ENCODE assay signal across 1 cellular context in genomic region chrX:55717521-55718497, GRCh38.
TF ChIP-seq lines count a peak whose summit lies in the region.

A gene with protein sequence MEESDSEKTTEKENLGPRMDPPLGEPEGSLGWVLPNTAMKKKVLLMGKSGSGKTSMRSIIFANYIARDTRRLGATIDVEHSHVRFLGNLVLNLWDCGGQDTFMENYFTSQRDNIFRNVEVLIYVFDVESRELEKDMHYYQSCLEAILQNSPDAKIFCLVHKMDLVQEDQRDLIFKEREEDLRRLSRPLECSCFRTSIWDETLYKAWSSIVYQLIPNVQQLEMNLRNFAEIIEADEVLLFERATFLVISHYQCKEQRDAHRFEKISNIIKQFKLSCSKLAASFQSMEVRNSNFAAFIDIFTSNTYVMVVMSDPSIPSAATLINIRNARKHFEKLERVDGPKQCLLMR (plus strand): TSS chrX:55717749. CDS start chrX:55718328, 579 bp downstream.

TF ChIP-seq in HEK293, 187 proteins besides CTCF, POLR2A, EP300 and RAD21 (continued from another document):
- TF ChIP-seq ZNF398 (tag by site-specific recombination; IDR thresholded peaks at IDR 0.05), result no peak
- no peak for TF ChIP-seq ZNF558 (tag by site-specific recombination; IDR thresholded peaks at IDR 0.05)
- TF ChIP-seq ZNF580 (tag by site-specific recombination; IDR thresholded peaks at IDR 0.05), result peak; percentile 87
- no peak for TF ChIP-seq ZNF843 (tag by site-specific recombination; IDR thresholded peaks at IDR 0.05)
- no peak for TF ChIP-seq ZNF133 (tag by site-specific recombination; IDR thresholded peaks at IDR 0.05)
- TF ChIP-seq ZNF658 (tag by site-specific recombination; IDR thresholded peaks at IDR 0.05), result no peak
- TF ChIP-seq ZBTB8A (tag by site-specific recombination; IDR thresholded peaks at IDR 0.05), result no peak
- TF ChIP-seq ZNF350 (tag by site-specific recombination; IDR thresholded peaks at IDR 0.05), result no peak
- TF ChIP-seq ZNF221 (tag by site-specific recombination; IDR thresholded peaks at IDR 0.05; ENCODE audit: borderline replicate concordance), result no peak
- TF ChIP-seq ZFHX2 (tag by site-specific recombination; conservative IDR thresholded peaks at IDR 0.05), result peak; percentile 21; the same call in 1 of the 2 replicates
- TF ChIP-seq KLF10 (tag by site-specific recombination; IDR thresholded peaks at IDR 0.05), result no peak
- TF ChIP-seq ZNF239 (tag by site-specific recombination; IDR thresholded peaks at IDR 0.05), result no peak
- no peak for TF ChIP-seq ZNF560 (tag by site-specific recombination; IDR thresholded peaks at IDR 0.05; ENCODE audit: borderline replicate concordance)
- TF ChIP-seq ELK4 (IDR thresholded peaks at IDR 0.05; ENCODE audit: borderline replicate concordance, low read depth, low read length), result no peak
- no peak for TF ChIP-seq ZNF148 (tag by site-specific recombination; IDR thresholded peaks at IDR 0.05; ENCODE audit: borderline replicate concordance)
- TF ChIP-seq ZNF600 (tag by site-specific recombination; IDR thresholded peaks at IDR 0.05), result no peak
- no peak for TF ChIP-seq ZNF202 (tag by site-specific recombination; IDR thresholded peaks at IDR 0.05; ENCODE audit: borderline replicate concordance)
- no peak for TF ChIP-seq ZNF416 (tag by site-specific recombination; IDR thresholded peaks at IDR 0.05)
- TF ChIP-seq ZNF76 (tag by site-specific recombination; IDR thresholded peaks at IDR 0.05; ENCODE audit: borderline replicate concordance, low read depth), result no peak
- no peak for TF ChIP-seq ZNF2 (tag by site-specific recombination; IDR thresholded peaks at IDR 0.05)
- no peak for TF ChIP-seq ZNF654 (tag by site-specific recombination; IDR thresholded peaks at IDR 0.05; ENCODE audit: low read depth)
- peak; percentile 13 for TF ChIP-seq ZBTB26 (tag by site-specific recombination; optimal IDR thresholded peaks at IDR 0.05)
- no peak for TF ChIP-seq BCL11B (tag by site-specific recombination; IDR thresholded peaks at IDR 0.05; ENCODE audit: low read depth)
- no peak for TF ChIP-seq ZNF747 (tag by site-specific recombination; IDR thresholded peaks at IDR 0.05)
- TF ChIP-seq ZBTB48 (tag by site-specific recombination; IDR thresholded peaks at IDR 0.05), result no peak
- no peak for TF ChIP-seq ZEB2 (tag by site-specific recombination; IDR thresholded peaks at IDR 0.05)
- no peak for TF ChIP-seq ZNF426 (tag by site-specific recombination; IDR thresholded peaks at IDR 0.05)
- no peak for TF ChIP-seq ZNF433 (tag by site-specific recombination; IDR thresholded peaks at IDR 0.05; ENCODE audit: low read depth)
- no peak for TF ChIP-seq GLIS2 (tag by site-specific recombination; IDR thresholded peaks at IDR 0.05)
- TF ChIP-seq, protein P1, sequence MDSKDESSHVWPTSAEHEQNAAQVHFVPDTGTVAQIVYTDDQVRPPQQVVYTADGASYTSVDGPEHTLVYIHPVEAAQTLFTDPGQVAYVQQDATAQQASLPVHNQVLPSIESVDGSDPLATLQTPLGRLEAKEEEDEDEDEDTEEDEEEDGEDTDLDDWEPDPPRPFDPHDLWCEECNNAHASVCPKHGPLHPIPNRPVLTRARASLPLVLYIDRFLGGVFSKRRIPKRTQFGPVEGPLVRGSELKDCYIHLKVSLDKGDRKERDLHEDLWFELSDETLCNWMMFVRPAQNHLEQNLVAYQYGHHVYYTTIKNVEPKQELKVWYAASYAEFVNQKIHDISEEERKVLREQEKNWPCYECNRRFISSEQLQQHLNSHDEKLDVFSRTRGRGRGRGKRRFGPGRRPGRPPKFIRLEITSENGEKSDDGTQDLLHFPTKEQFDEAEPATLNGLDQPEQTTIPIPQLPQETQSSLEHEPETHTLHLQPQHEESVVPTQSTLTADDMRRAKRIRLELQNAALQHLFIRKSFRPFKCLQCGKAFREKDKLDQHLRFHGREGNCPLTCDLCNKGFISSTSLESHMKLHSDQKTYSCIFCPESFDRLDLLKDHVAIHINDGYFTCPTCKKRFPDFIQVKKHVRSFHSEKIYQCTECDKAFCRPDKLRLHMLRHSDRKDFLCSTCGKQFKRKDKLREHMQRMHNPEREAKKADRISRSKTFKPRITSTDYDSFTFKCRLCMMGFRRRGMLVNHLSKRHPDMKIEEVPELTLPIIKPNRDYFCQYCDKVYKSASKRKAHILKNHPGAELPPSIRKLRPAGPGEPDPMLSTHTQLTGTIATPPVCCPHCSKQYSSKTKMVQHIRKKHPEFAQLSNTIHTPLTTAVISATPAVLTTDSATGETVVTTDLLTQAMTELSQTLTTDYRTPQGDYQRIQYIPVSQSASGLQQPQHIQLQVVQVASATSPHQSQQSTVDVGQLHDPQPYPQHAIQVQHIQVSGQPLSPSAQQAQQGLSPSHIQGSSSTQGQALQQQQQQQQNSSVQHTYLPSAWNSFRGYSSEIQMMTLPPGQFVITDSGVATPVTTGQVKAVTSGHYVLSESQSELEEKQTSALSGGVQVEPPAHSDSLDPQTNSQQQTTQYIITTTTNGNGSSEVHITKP (tag by site-specific recombination; IDR thresholded peaks at IDR 0.05), result peak; percentile 41; the same call in 1 of the 2 replicates
- TF ChIP-seq KLF1 (tag by site-specific recombination; IDR thresholded peaks at IDR 0.05), result peak; percentile 39; the same call in 1 of the 2 replicates
- no peak for TF ChIP-seq ZBTB6 (tag by site-specific recombination; IDR thresholded peaks at IDR 0.05)
- TF ChIP-seq, protein P2, sequence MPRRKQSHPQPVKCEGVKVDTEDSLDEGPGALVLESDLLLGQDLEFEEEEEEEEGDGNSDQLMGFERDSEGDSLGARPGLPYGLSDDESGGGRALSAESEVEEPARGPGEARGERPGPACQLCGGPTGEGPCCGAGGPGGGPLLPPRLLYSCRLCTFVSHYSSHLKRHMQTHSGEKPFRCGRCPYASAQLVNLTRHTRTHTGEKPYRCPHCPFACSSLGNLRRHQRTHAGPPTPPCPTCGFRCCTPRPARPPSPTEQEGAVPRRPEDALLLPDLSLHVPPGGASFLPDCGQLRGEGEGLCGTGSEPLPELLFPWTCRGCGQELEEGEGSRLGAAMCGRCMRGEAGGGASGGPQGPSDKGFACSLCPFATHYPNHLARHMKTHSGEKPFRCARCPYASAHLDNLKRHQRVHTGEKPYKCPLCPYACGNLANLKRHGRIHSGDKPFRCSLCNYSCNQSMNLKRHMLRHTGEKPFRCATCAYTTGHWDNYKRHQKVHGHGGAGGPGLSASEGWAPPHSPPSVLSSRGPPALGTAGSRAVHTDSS (tag by site-specific recombination; IDR thresholded peaks at IDR 0.05), result no peak
- TF ChIP-seq, protein P3, sequence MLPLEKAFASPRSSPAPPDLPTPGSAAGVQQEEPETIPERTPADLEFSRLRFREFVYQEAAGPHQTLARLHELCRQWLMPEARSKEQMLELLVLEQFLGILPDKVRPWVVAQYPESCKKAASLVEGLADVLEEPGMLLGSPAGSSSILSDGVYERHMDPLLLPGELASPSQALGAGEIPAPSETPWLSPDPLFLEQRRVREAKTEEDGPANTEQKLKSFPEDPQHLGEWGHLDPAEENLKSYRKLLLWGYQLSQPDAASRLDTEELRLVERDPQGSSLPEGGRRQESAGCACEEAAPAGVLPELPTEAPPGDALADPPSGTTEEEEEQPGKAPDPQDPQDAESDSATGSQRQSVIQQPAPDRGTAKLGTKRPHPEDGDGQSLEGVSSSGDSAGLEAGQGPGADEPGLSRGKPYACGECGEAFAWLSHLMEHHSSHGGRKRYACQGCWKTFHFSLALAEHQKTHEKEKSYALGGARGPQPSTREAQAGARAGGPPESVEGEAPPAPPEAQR (tag by site-specific recombination; IDR thresholded peaks at IDR 0.05), result no peak
